ENCODE assay signal across 8 cellular contexts in the genomic region with DNA sequence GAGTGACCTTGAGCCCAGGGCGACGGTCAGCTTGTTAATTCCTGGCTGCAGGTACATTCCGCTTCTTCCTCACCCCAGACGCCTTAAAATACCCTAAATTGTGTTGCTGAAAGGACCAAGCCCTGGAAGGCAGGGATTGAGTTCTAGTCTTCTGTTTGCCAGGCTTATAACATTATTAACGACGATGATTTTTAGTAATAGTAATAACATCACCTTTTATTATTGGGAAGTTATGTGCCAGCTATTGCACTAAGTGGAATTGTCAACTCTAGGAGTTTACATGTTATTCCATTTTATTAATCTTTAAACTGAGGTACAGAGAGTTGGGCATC. TPM values are rescaled to one million over a fixed set of nuclear protein-coding genes. Genes with fewer than 3 reads are reported as not detected.
DNase-seq lines count a peak whose midpoint lies in the region; ATAC-seq and TF ChIP-seq lines count a peak whose summit lies in the region.

No MANE protein-coding gene starts in this region.

- no peaks in the 10 kb centered on the region for H3K9me3 ChIP-seq in naive thymus-derived CD4-positive, alpha-beta T cell (ENCODE audit: control insufficient read depth in 2 of 3, low read length in 3 of 3)

- CTCF ChIA-PET in naive thymus-derived CD4-positive, alpha-beta T cell (lab: Charles Lee): interaction anchor here (0.5 to 9.7 kb wide), 13 partner anchors 17 to 289 kb away, joined by 3 to 92 read pairs (median 4); no protein-coding TSS in a partner anchor

- H3K36me3 Mint-ChIP-seq in naive thymus-derived CD4-positive, alpha-beta T cell: peaks cover 0 to 7% (median 4%) of the 10 kb centered on the region in 5 donors

- peaks cover 13 to 48% (median 46%) of the 10 kb centered on the region in 7 donors for H3K4me1 Mint-ChIP-seq in naive thymus-derived CD4-positive, alpha-beta T cell

- peak overlapping the region; percentile 85 to 100 (median 98) for H3K4me3 Mint-ChIP-seq in naive thymus-derived CD4-positive, alpha-beta T cell

- H3K27ac ChIP-seq in coronary artery: peak overlapping the region; percentile 79 to 96
- H3K27ac ChIP-seq in naive thymus-derived CD4-positive, alpha-beta T cell (ENCODE audit: low read depth, low read length): peak overlapping the region; percentile 88

- ATAC-seq in naive thymus-derived CD4-positive, alpha-beta T cell: no peak
- ATAC-seq in HG03097 (IDR thresholded peaks at IDR 0.05; ENCODE audit: low FRiP score, unreplicated experiment) (no peak), GM19035 (IDR thresholded peaks at IDR 0.05; ENCODE audit: unreplicated experiment) (no peak), GM21529 (IDR thresholded peaks at IDR 0.05; ENCODE audit: unreplicated experiment) (no peak), omental fat pad (ENCODE audit: low FRiP score) (no peak)

- H3K36me3 ChIP-seq in naive thymus-derived CD4-positive, alpha-beta T cell (ENCODE audit: control insufficient read depth in 2 of 3, insufficient read depth in 3 of 3, low read length in 3 of 3): peaks cover 0 to 9% (median 0%) of the 10 kb centered on the region in 3 experiments

- H3K4me3 ChIP-seq in AG09309 (ENCODE audit: control insufficient read depth, low read depth, low read length) (peak overlapping the region; percentile 92), LNCaP clone FGC (ENCODE audit: low read depth, low read length) (peak overlapping the region; percentile 98), coronary artery (peak overlapping the region; percentile 95)
- peak overlapping the region; percentile 85 for H3K4me3 ChIP-seq in naive thymus-derived CD4-positive, alpha-beta T cell (ENCODE audit: low read length)

- H3K27me3 ChIP-seq in naive thymus-derived CD4-positive, alpha-beta T cell (ENCODE audit: control insufficient read depth in 2 of 2, insufficient read depth in 2 of 2, low read length in 2 of 2): no peaks in the 10 kb centered on the region

- intact Hi-C loops in naive thymus-derived CD4-positive, alpha-beta T cell (cut with micrococcal nuclease): loop anchor here (1.0 to 10.0 kb wide), 23 partner anchors 21 to 1479 kb away; a partner anchor contains a TSS

- DNase-seq in AG09309 (ENCODE audit: low read depth) (no peak), LNCaP clone FGC (ENCODE audit: low read depth) (no peak), coronary artery (ENCODE audit: low spot score) (no peak), omental fat pad (ENCODE audit: low spot score) (no peak)
- DNase-seq in naive thymus-derived CD4-positive, alpha-beta T cell: no peak

- peaks cover 0 to 4% (median 0%) of the 10 kb centered on the region in 11 donors for H3K9me3 Mint-ChIP-seq in naive thymus-derived CD4-positive, alpha-beta T cell

- H3K4me1 ChIP-seq in naive thymus-derived CD4-positive, alpha-beta T cell (ENCODE audit: control insufficient read depth in 2 of 2, insufficient read depth in 2 of 2, low read length in 2 of 2): peaks cover 13 to 28% of the 10 kb centered on the region in 2 donors

- peaks cover 0 to 2% (median 0%) of the 10 kb centered on the region in 5 donors for H3K27me3 Mint-ChIP-seq in naive thymus-derived CD4-positive, alpha-beta T cell

- POLR2A ChIA-PET in naive thymus-derived CD4-positive, alpha-beta T cell (lab: Charles Lee): interaction anchor here (0.7 to 2.9 kb wide), 18 partner anchors 11 to 1060 kb away, joined by 3 to 36 read pairs (median 4); a partner anchor contains a TSS

- peak overlapping the region; percentile 96 to 100 (median 98) for H3K27ac Mint-ChIP-seq in naive thymus-derived CD4-positive, alpha-beta T cell

- TF ChIP-seq CTCF in AG09309 (IDR thresholded peaks at IDR 0.05; ENCODE audit: control insufficient read depth, insufficient read depth, low read depth, low read length, missing control alignments): no peak
- TF ChIP-seq CTCF in LNCaP clone FGC (IDR thresholded peaks at IDR 0.05; ENCODE audit: control insufficient read depth, extremely low read depth, insufficient read depth): no peak
- TF ChIP-seq CTCF in coronary artery (IDR thresholded peaks at IDR 0.05): no peak
- TF ChIP-seq CTCF in omental fat pad (IDR thresholded peaks at IDR 0.05): no peak

RNA-seq across cellular contexts. Expression of a gene that starts 0.4 kb away (rescaled TPM):
- 100 to 1,000 TPM in 4 of 5 experiments, 10 to 100 TPM in 1; 80.3 to 171 (median 152) TPM for total RNA-seq in naive thymus-derived CD4-positive, alpha-beta T cell
- polyA plus RNA-seq in naive thymus-derived CD4-positive, alpha-beta T cell: 100 to 1,000 TPM; 132 to 134 TPM
- total RNA-seq in omental fat pad: 10 to 100 TPM; 13.7 to 21.3 (median 15.2) TPM

RNA-seq across cellular contexts. Expression of a gene that starts 0.7 kb away (rescaled TPM):
- 10 to 100 TPM; 12.4 to 23.6 (median 15.7) TPM for total RNA-seq in naive thymus-derived CD4-positive, alpha-beta T cell
- polyA plus RNA-seq in naive thymus-derived CD4-positive, alpha-beta T cell: 10 to 100 TPM; 11.6 to 17.5 TPM
- 10 to 100 TPM; 16.7 to 33.7 (median 30.4) TPM for total RNA-seq in omental fat pad
